Comparison of ENCODE assay signal across 9 cellular contexts in the genomic region with DNA sequence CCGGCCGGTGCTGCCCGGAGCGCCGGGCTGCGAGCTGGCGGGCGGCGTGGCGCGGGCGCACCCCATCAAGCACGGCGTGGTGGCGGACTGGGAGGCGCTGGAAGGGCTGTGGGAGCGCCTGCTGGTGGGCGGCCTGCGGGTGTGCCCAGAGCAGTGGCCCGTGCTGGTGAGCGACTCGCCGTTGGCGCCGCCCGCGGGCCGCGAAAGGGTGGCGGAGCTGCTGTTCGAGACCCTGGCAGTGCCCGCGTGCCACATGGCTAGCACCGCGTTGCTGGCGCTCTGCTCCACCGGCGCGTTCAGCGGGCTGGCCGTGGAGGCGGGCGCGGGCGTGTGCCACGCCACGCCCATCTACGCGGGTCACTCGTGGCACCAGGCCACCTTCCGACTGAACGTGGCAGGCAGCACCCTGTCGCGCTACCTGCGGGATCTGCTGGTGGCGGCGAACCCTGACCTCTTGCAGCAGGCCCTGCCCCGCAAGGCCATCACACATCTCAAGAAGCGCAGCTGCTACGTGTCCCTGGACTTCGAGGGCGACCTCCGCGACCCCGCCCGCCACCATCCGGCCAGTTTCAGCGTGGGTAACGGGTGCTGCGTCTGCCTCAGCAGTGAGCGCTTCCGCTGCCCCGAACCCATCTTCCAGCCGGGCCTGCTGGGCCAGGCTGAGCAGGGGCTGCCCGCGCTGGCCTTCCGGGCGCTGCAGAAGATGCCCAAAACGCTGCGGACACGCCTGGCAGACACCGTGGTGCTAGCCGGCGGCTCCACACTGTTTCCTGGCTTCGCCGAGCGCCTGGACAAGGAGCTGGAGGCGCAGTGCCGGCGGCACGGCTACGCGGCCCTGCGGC. TPM values are rescaled to one million over a fixed set of nuclear protein-coding genes. Genes with fewer than 3 reads are reported as not detected.
A peak's percentile ranks its signal among the peaks of the same experiment; 100 is the strongest.
DNase-seq lines count a peak whose midpoint lies in the region; ATAC-seq and TF ChIP-seq lines count a peak whose summit lies in the region.
"Had no signal": no experiment of that assay in that cellular context is flagged by ENCODE, and none has a peak within 500 bp of the region (broad histone marks: within the 10 kb centered on the region; RNA-seq: fewer than 3 reads in every experiment).

No MANE protein-coding gene starts in this region.

- H3K4me2 ChIP-seq in trophoblast cell (ENCODE audit: low read length): peak overlapping the region; percentile 55

- H3K18ac ChIP-seq in trophoblast cell (ENCODE audit: low read length): no peak overlapping the region

- H3K14ac ChIP-seq in trophoblast cell (ENCODE audit: low read length): no peak overlapping the region

- no peak overlapping the region for H4K8ac ChIP-seq in trophoblast cell (ENCODE audit: low read depth, low read length)

- H3K27ac ChIP-seq in Peyer's patch (peak overlapping the region; percentile 84 to 95 (median 93)), trophoblast cell (ENCODE audit: low read depth, low read length) (no peak overlapping the region)

- no peaks in the 10 kb centered on the region for H3K36me3 Mint-ChIP-seq in activated naive CD8-positive, alpha-beta T cell

- peaks cover 7% of the 10 kb centered on the region for H3K79me2 ChIP-seq in trophoblast cell (ENCODE audit: control insufficient read depth, insufficient read depth, low read length, poor library complexity)

- no peaks in the 10 kb centered on the region for H3K9me3 ChIP-seq in Peyer's patch
- peaks cover 1% of the 10 kb centered on the region for H3K9me3 ChIP-seq in trophoblast cell (ENCODE audit: insufficient read depth, low read depth, low read length)

- H2BK120ac ChIP-seq in trophoblast cell (ENCODE audit: insufficient read depth, low read length, poor library complexity): no peak overlapping the region

- H3K9ac ChIP-seq in trophoblast cell (ENCODE audit: low read length): no peak overlapping the region

- peaks cover 10% of the 10 kb centered on the region for H3K79me1 ChIP-seq in trophoblast cell (ENCODE audit: low read length)

- no peak for TF ChIP-seq POLR2A in Peyer's patch (IDR thresholded peaks at IDR 0.05)

- H3K27me3 Mint-ChIP-seq in activated naive CD8-positive, alpha-beta T cell: no peaks in the 10 kb centered on the region

- peaks cover 26% of the 10 kb centered on the region for H3K4me1 Mint-ChIP-seq in activated naive CD8-positive, alpha-beta T cell (ENCODE audit: low read depth)

- H3K4me1 ChIP-seq in Peyer's patch (peaks cover 0 to 45% (median 10%) of the 10 kb centered on the region in 4 donors), trophoblast cell (ENCODE audit: control insufficient read depth in 1 of 2, insufficient read depth in 2 of 2, low read length in 2 of 2) (peaks cover 12% of the 10 kb centered on the region in 2 experiments)

- H3K27ac Mint-ChIP-seq in activated naive CD8-positive, alpha-beta T cell: peak overlapping the region; percentile 64

- H3K23ac ChIP-seq in trophoblast cell (ENCODE audit: low read length): no peak overlapping the region

- no peak overlapping the region for H4K12ac ChIP-seq in trophoblast cell (ENCODE audit: low read depth, low read length)

- H2AK5ac ChIP-seq in trophoblast cell (ENCODE audit: low read length): no peak overlapping the region

- TF ChIP-seq CTCF in Peyer's patch (IDR thresholded peaks at IDR 0.05): peak in 2 of 6 experiments; percentile 93 to 99

- peaks cover 0 to 12% (median 0%) of the 10 kb centered on the region in 3 donors for H3K36me3 ChIP-seq in Peyer's patch
- peaks cover 42 to 52% of the 10 kb centered on the region in 2 experiments for H3K36me3 ChIP-seq in trophoblast cell (ENCODE audit: control insufficient read depth in 1 of 2, insufficient read depth in 2 of 2, low read length in 2 of 2)

- peak overlapping the region; percentile 82 for H3K4me3 Mint-ChIP-seq in activated naive CD8-positive, alpha-beta T cell

- H2AFZ ChIP-seq in trophoblast cell (ENCODE audit: insufficient read depth, low read length, poor library complexity): no peak overlapping the region

- DNase-seq in NCI-H2081 (lab: John Stamatoyannopoulos, UW): peak; percentile 82 to 86
- no peak for DNase-seq in NCI-H2081 treated with DMSO at 0.1 percent for 48 hours (lab: John Stamatoyannopoulos, UW)
- peak; percentile 66 to 89 (median 84) for DNase-seq in Peyer's patch
- DNase-seq in globus pallidus (ENCODE audit: low spot score): peak; percentile 74
- DNase-seq in trophoblast cell: peak; percentile 83 to 91
- DNase-seq in NCI-H446 (lab: John Stamatoyannopoulos, UW): no peak

- H3K9me3 Mint-ChIP-seq in activated naive CD8-positive, alpha-beta T cell (ENCODE audit: low read depth): no peaks in the 10 kb centered on the region

- H2BK12ac ChIP-seq in trophoblast cell (ENCODE audit: low read length): no peak overlapping the region

- no peak overlapping the region for H2BK5ac ChIP-seq in trophoblast cell (ENCODE audit: low read depth, low read length, poor library complexity)

- WGBS in trophoblast cell (ENCODE audit: extremely low coverage, insufficient coverage, insufficient read length): no CpG with 5 or more reads among the region's 94 CpGs

- H4K91ac ChIP-seq in trophoblast cell (ENCODE audit: low read depth, low read length): no peak overlapping the region

- no peak overlapping the region for H3K4ac ChIP-seq in trophoblast cell (ENCODE audit: low read depth, low read length)

- peak; percentile 5 for ATAC-seq in HG03039 (IDR thresholded peaks at IDR 0.05; ENCODE audit: unreplicated experiment)

- no peaks in the 10 kb centered on the region for H3K27me3 ChIP-seq in Peyer's patch
- H3K27me3 ChIP-seq in trophoblast cell (ENCODE audit: insufficient read depth, low read length): no peaks in the 10 kb centered on the region

- H3K4me3 ChIP-seq in Peyer's patch: peak overlapping the region; percentile 63 to 75 (median 66)
- H3K4me3 ChIP-seq in trophoblast cell (ENCODE audit: low read depth, low read length): peak overlapping the region; percentile 57

RNA-seq across cellular contexts. Expression of gene ACTL10, which starts 0.7 kb away (rescaled TPM):
- total RNA-seq in Peyer's patch: 1 to 10 TPM in 3 of 4 donors, not detected in 1; 1.2 to 3.1 (median 2.5) TPM
- 0.01 TPM in 1 of 2 replicates, not detected in the other for polyA plus RNA-seq in trophoblast cell (2013)
- total RNA-seq: myocyte had no signal

RNA-seq across cellular contexts. Expression of gene C20orf144, which starts 5.3 kb away (rescaled TPM):
- not detected for total RNA-seq in Peyer's patch
- polyA plus RNA-seq in trophoblast cell (2013): 0.04 and 0.10 TPM in 2 replicates

RNA-seq across cellular contexts. Expression of gene NECAB3, which starts 6.8 kb away (rescaled TPM):
- 100 to 1,000 TPM in 3 of 4 donors, 10 to 100 TPM in 1; 77.1 to 146 (median 110) TPM for total RNA-seq in Peyer's patch
- polyA plus RNA-seq in trophoblast cell (2013): 15.3 and 17.0 TPM in 2 replicates

RNA-seq across cellular contexts. Expression of gene E2F1, which starts 18.7 kb away (rescaled TPM):
- 10 to 100 TPM in 1 of 4 donors, 1 to 10 TPM in 3; 2.1 to 32.2 (median 4.9) TPM for total RNA-seq in Peyer's patch
- polyA plus RNA-seq in trophoblast cell (2013): 7.1 TPM in 2 replicates

RNA-seq across cellular contexts. Expression of gene PXMP4, which starts 52.6 kb away (rescaled TPM):
- total RNA-seq in Peyer's patch: 10 to 100 TPM in 2 of 4 donors, 1 to 10 TPM in 1, under 1 TPM in 1; 0.83 to 15.3 (median 8.1) TPM
- 1.9 and 2.4 TPM in 2 replicates for polyA plus RNA-seq in trophoblast cell (2013)

Comparison
In these comparisons a context has a peak if more than half of its experiments do, and no peak if none do; other contexts are left out.
1. DNase-seq: peak in NCI-H2081 (2 of 2), Peyer's patch (3 of 3), globus pallidus (single experiment) and trophoblast cell (2 of 2); none in NCI-H2081 treated with DMSO at 0.1 percent for 48 hours (single experiment) and NCI-H446 (0 of 2).